Comparison of ENCODE assay signal across 9 cellular contexts in genomic region chr7:108211382-108212201, GRCh38.
DNase-seq lines count a peak whose midpoint lies in the region; ATAC-seq, FAIRE-seq and TF ChIP-seq lines count a peak whose summit lies in the region.
"Had no signal": no experiment of that assay in that cellular context is flagged by ENCODE, and none has a peak within 500 bp of the region (broad histone marks: within the 10 kb centered on the region; RNA-seq: fewer than 3 reads in every experiment).

No MANE protein-coding gene starts in this region.

- FAIRE-seq in bronchial epithelial cell (lab: Jason Lieb, UNC) (no peak), frontal cortex (lab: Jason Lieb, UNC) (no peak), GM19239 (lab: Jason Lieb, UNC) (no peak)

- no peak overlapping the region for H3K4me3 ChIP-seq in bronchial epithelial cell (ENCODE audit: low read depth, low read length)

- H3K4me3 Mint-ChIP-seq in activated T-helper 2 cell treated with anti-CD3 and anti-CD28 coated beads, Interferon-gamma antibody, Interleukin-2, Interleukin-4, amounts not matched to agents 10 μg/mL and 5 μg/mL and 100 μg/mL, durations not matched to agents 14 hours and 24 hours and 36 hours (ENCODE audit: low read depth), result no peak overlapping the region
- H3K4me3 Mint-ChIP-seq: T-cell had no signal

- no peaks in the 10 kb centered on the region for H3K27me3 ChIP-seq in bronchial epithelial cell (ENCODE audit: control insufficient read depth, insufficient read depth, low read length)

- H3K4me1 Mint-ChIP-seq in activated T-helper 2 cell treated with anti-CD3 and anti-CD28 coated beads, Interferon-gamma antibody, Interleukin-2, Interleukin-4, amounts not matched to agents 10 μg/mL and 5 μg/mL and 100 μg/mL, durations not matched to agents 14 hours and 24 hours and 36 hours (ENCODE audit: low read depth), result no peaks in the 10 kb centered on the region
- H3K4me1 Mint-ChIP-seq: T-cell had no signal

- H3K27ac Mint-ChIP-seq in activated T-helper 2 cell treated with anti-CD3 and anti-CD28 coated beads, Interferon-gamma antibody, Interleukin-2, Interleukin-4, amounts not matched to agents 10 μg/mL and 5 μg/mL and 100 μg/mL, durations not matched to agents 14 hours and 24 hours and 36 hours, result no peak overlapping the region
- H3K27ac Mint-ChIP-seq: T-cell had no signal

- peak; percentile 82 for ATAC-seq in GM18511 (IDR thresholded peaks at IDR 0.05; ENCODE audit: unreplicated experiment)
- peak; percentile 78 for ATAC-seq in HG02642 (IDR thresholded peaks at IDR 0.05; ENCODE audit: poor library complexity, unreplicated experiment)
- ATAC-seq: T-cell had no signal

- no peak for TF ChIP-seq CTCF in bronchial epithelial cell (IDR thresholded peaks at IDR 0.05; ENCODE audit: insufficient read depth, low read length, severe bottlenecking)

- intact Hi-C loops in activated T-helper 2 cell treated with anti-CD3 and anti-CD28 coated beads, Interferon-gamma antibody, Interleukin-2, Interleukin-4, amounts not matched to agents 10 μg/mL and 5 μg/mL and 100 μg/mL, durations not matched to agents 14 hours and 24 hours and 36 hours (cut with micrococcal nuclease), result no loop called here

- H3K36me3 ChIP-seq in bronchial epithelial cell (ENCODE audit: control insufficient read depth, insufficient read depth, low read length), result no peaks in the 10 kb centered on the region

- H3K36me3 Mint-ChIP-seq in activated T-helper 2 cell treated with anti-CD3 and anti-CD28 coated beads, Interferon-gamma antibody, Interleukin-2, Interleukin-4, amounts not matched to agents 10 μg/mL and 5 μg/mL and 100 μg/mL, durations not matched to agents 14 hours and 24 hours and 36 hours (ENCODE audit: low read depth), result no peaks in the 10 kb centered on the region
- H3K36me3 Mint-ChIP-seq: T-cell had no signal

- DNase-seq in NCI-H146 treated with DMSO at 0.1 percent for 48 hours (lab: John Stamatoyannopoulos, UW; ENCODE audit: unreplicated experiment) (peak; percentile 84), bronchial epithelial cell (ENCODE audit: low read depth) (peak; percentile 73), frontal cortex (ENCODE audit: low spot score in 2 of 2) (no peak), GM19239 (ENCODE audit: insufficient read length, low spot score) (no peak), RKO (ENCODE audit: low spot score) (no peak)
- DNase-seq in activated T-helper 2 cell treated with anti-CD3 and anti-CD28 coated beads, Interferon-gamma antibody, Interleukin-2, Interleukin-4, amounts not matched to agents 10 μg/mL and 5 μg/mL and 100 μg/mL, durations not matched to agents 14 hours and 24 hours and 36 hours (ENCODE audit: low spot score), result no peak

- peaks cover 3% of the 10 kb centered on the region for H3K9me3 Mint-ChIP-seq in activated T-helper 2 cell treated with anti-CD3 and anti-CD28 coated beads, Interferon-gamma antibody, Interleukin-2, Interleukin-4, amounts not matched to agents 10 μg/mL and 5 μg/mL and 100 μg/mL, durations not matched to agents 14 hours and 24 hours and 36 hours
- H3K9me3 Mint-ChIP-seq: T-cell had no signal

- peaks cover 1% of the 10 kb centered on the region for H3K27me3 Mint-ChIP-seq in activated T-helper 2 cell treated with anti-CD3 and anti-CD28 coated beads, Interferon-gamma antibody, Interleukin-2, Interleukin-4, amounts not matched to agents 10 μg/mL and 5 μg/mL and 100 μg/mL, durations not matched to agents 14 hours and 24 hours and 36 hours (ENCODE audit: low read depth)
- H3K27me3 Mint-ChIP-seq: T-cell had no signal

Comparison
In these comparisons a context has a peak if more than half of its experiments do, and no peak if none do; other contexts are left out.
1. DNase-seq: peak in NCI-H146 treated with DMSO at 0.1 percent for 48 hours (single experiment) and bronchial epithelial cell (single experiment); none in activated T-helper 2 cell treated with anti-CD3 and anti-CD28 coated beads, Interferon-gamma antibody, Interleukin-2, Interleukin-4, amounts not matched to agents 10 μg/mL and 5 μg/mL and 100 μg/mL, durations not matched to agents 14 hours and 24 hours and 36 hours (single experiment), frontal cortex (0 of 2), GM19239 (single experiment) and RKO (single experiment).